Comparison of ENCODE assay signal across 24 cellular contexts in genomic region chr10:33520223-33520622, GRCh38.
A peak's percentile ranks its signal among the peaks of the same experiment; 100 is the strongest.
DNase-seq lines count a peak whose midpoint lies in the region; ATAC-seq, FAIRE-seq and TF ChIP-seq lines count a peak whose summit lies in the region.
"Had no signal": no experiment of that assay in that cellular context is flagged by ENCODE, and none has a peak within 500 bp of the region (broad histone marks: within the 10 kb centered on the region; RNA-seq: fewer than 3 reads in every experiment).

No MANE protein-coding gene starts in this region.

- H3K56ac ChIP-seq in H1 (replicated peaks; ENCODE audit: insufficient read length, low read depth, low read length): no peak overlapping the region

- H3K9me3 ChIP-seq in GM23248 (ENCODE audit: low read depth) (no peaks in the 10 kb centered on the region), H1 (ENCODE audit: insufficient read depth in 2 of 2, low read depth in 1 of 2, low read length in 1 of 2) (0 out of 4 replicates have a peak, but pooled peaks cover 0 to 2% of the 10 kb centered on the region in 2 experiments), psoas muscle (no peaks in the 10 kb centered on the region)
- H3K9me3 ChIP-seq: A549, BE2C had no signal

- no peak for TF ChIP-seq POLR2A in H1 (IDR thresholded peaks at IDR 0.05; ENCODE audit: control extremely low read depth in 1 of 2, low read depth in 2 of 2, low read length in 2 of 2)

- intact Hi-C loops in psoas muscle (cut with DNase I): no loop called here

- no peaks in the 10 kb centered on the region for H3K23me2 ChIP-seq in H1 (ENCODE audit: low read depth, low read length)

- no peak overlapping the region for H3K14ac ChIP-seq in H1 (ENCODE audit: insufficient read length)

- H3K4me2 ChIP-seq in GM23248 (ENCODE audit: unreplicated experiment) (no peak overlapping the region), H1 (ENCODE audit: insufficient read depth in 1 of 2, low read depth in 2 of 2, low read length in 2 of 2) (peak overlapping the region in 1 of 2 experiments; percentile 51; a peak in 1 of 4 replicates)
- H3K4me2 ChIP-seq: A549, KMS-11 had no signal

- no peak overlapping the region for H4K5ac ChIP-seq in H1 (ENCODE audit: insufficient read length, low read depth, low read length)

- H4K91ac ChIP-seq in H1 (replicated peaks; ENCODE audit: insufficient read length, low read length): peak overlapping the region; percentile 92

- DNase-seq in AG10803 (ENCODE audit: low read depth) (peak; percentile 24), GM23248 (peak; percentile 20), H1 (ENCODE audit: low read depth in 1 of 2, low spot score in 2 of 2) (no peak), psoas muscle (no peak), ureter (ENCODE audit: low spot score) (no peak)
- DNase-seq: BE2C; DMS53; EL; GF-D8; HCEC 1CT; IMR-90; NCI-H1105; NCI-H2029 treated with DMSO at 0.1 percent for 48 hours; NCI-H226; NCI-H524; NCI-H774; NK-92 treated with Interleukin-12 subunit alpha and Interleukin-12 subunit beta, amount 100 ng/mL, for 24 hours; SW 1271 had no signal

- no peak for FAIRE-seq in H1 (lab: Jason Lieb, UNC)
- FAIRE-seq: A549, D721Med had no signal

- H3K23ac ChIP-seq in H1 (ENCODE audit: insufficient read length): no peak overlapping the region

- TF ChIP-seq CTCF in AG10803 (conservative IDR thresholded peaks at IDR 0.05; ENCODE audit: low read length): no peak
- no peak for TF ChIP-seq CTCF in H1 (IDR thresholded peaks at IDR 0.05; ENCODE audit: control extremely low read depth in 1 of 3, insufficient read depth in 1 of 3, low read depth in 1 of 3, low read length in 3 of 3)
- TF ChIP-seq CTCF in psoas muscle (IDR thresholded peaks at IDR 0.05): no peak

- H3K9ac ChIP-seq in GM23248 (no peak overlapping the region), H1 (replicated peaks in 1 of 4; ENCODE audit: extremely low read depth in 1 of 4, low read depth in 3 of 4, low read length in 3 of 4) (no peak overlapping the region)
- H3K9ac ChIP-seq: KMS-11 had no signal

- no peaks in the 10 kb centered on the region for H3K36me3 ChIP-seq in GM23248 (ENCODE audit: low read depth)
- H3K36me3 ChIP-seq in H1 (ENCODE audit: control insufficient read depth in 2 of 4, insufficient read depth in 4 of 4, low read length in 3 of 4): no peaks in the 10 kb centered on the region
- no peaks in the 10 kb centered on the region for H3K36me3 ChIP-seq in psoas muscle (ENCODE audit: insufficient read depth in 1 of 2, low read depth in 1 of 2)
- H3K36me3 ChIP-seq: BE2C had no signal

- H3K4me3 ChIP-seq in AG10803 (ENCODE audit: low read length): no peak overlapping the region
- H3K4me3 ChIP-seq in GM23248: no peak overlapping the region
- no peak overlapping the region for H3K4me3 ChIP-seq in H1 (ENCODE audit: extremely low read depth in 1 of 4, insufficient read depth in 2 of 4, low read depth in 3 of 4, low read length in 4 of 4)
- H3K4me3 ChIP-seq in psoas muscle: no peak overlapping the region
- H3K4me3 ChIP-seq: A549 had no signal

- TF ChIP-seq EP300 in H1 (IDR thresholded peaks at IDR 0.05; ENCODE audit: borderline replicate concordance in 1 of 2, low read depth in 2 of 2, low read length in 2 of 2): no peak

- no peak overlapping the region for H3K18ac ChIP-seq in H1 (ENCODE audit: extremely low read depth, low read length)

- 0 out of 2 replicates have a peak overlapping the region, but pooled peaks have one; percentile 55 for H2AK5ac ChIP-seq in H1 (ENCODE audit: low read depth, low read length)

- POLR2A ChIA-PET in H1 (lab: Charles Lee; ENCODE audit: partially characterized antibody): no interaction called here

- no peaks in the 10 kb centered on the region for H3K79me1 ChIP-seq in H1 (ENCODE audit: low read depth, low read length)

- in situ Hi-C loops in GM23248 (cut with MboI): no loop called here

- H3K27ac ChIP-seq in GM23248: no peak overlapping the region
- no peak overlapping the region for H3K27ac ChIP-seq in H1 (ENCODE audit: low read depth, low read length)
- H3K27ac ChIP-seq in psoas muscle: no peak overlapping the region
- H3K27ac ChIP-seq: A549, KMS-11 had no signal

- H3K79me2 ChIP-seq in GM23248 (ENCODE audit: insufficient read depth) (no peaks in the 10 kb centered on the region), H1 (ENCODE audit: control insufficient read depth in 1 of 2, insufficient read depth in 2 of 2, low read length in 2 of 2) (no peaks in the 10 kb centered on the region)

- peak overlapping the region; percentile 89 for H2BK12ac ChIP-seq in H1 (ENCODE audit: low read depth, low read length)

- no peak overlapping the region for H4K8ac ChIP-seq in H1 (ENCODE audit: extremely low read depth, insufficient read depth, low read length)

- H2BK20ac ChIP-seq in H1 (ENCODE audit: low read length): peak overlapping the region; percentile 98; the same call in 1 of the 2 replicates

- H2AFZ ChIP-seq in GM23248: no peak overlapping the region
- no peak overlapping the region for H2AFZ ChIP-seq in H1 (ENCODE audit: low read length)

- peak overlapping the region; percentile 75 for H2BK120ac ChIP-seq in H1 (replicated peaks; ENCODE audit: low read depth, low read length)

- no peaks in the 10 kb centered on the region for H3K9me2 ChIP-seq in GM23248 (ENCODE audit: insufficient read depth)

- peak overlapping the region; percentile 77; the same call in 1 of the 2 replicates for H2BK5ac ChIP-seq in H1 (ENCODE audit: low read depth, low read length)

- H3K4me1 ChIP-seq in GM23248 (ENCODE audit: insufficient read depth) (peaks cover 18% of the 10 kb centered on the region), H1 (replicated peaks in 1 of 4; ENCODE audit: control insufficient read depth in 3 of 4, insufficient read depth in 4 of 4, low read length in 3 of 4) (peaks cover 0 to 15% (median 7%) of the 10 kb centered on the region in 4 experiments; a peak in 3 of 7 replicates), psoas muscle (peaks cover 12% of the 10 kb centered on the region)
- H3K4me1 ChIP-seq: A549, BE2C had no signal

- H4K20me1 ChIP-seq in GM23248 (ENCODE audit: insufficient read depth) (no peaks in the 10 kb centered on the region), H1 (replicated peaks in 1 of 2; ENCODE audit: control insufficient read depth in 1 of 2, insufficient read depth in 2 of 2, low read length in 2 of 2) (no peaks in the 10 kb centered on the region)

- no peak for TF ChIP-seq RAD21 in H1 (IDR thresholded peaks at IDR 0.05 in 1 of 2, conservative IDR thresholded peaks at IDR 0.05 in 1 of 2; ENCODE audit: low read depth in 2 of 2, low read length in 2 of 2)

- no peaks in the 10 kb centered on the region for H3K27me3 ChIP-seq in GM23248 (replicated peaks; ENCODE audit: insufficient read depth)
- no peaks in the 10 kb centered on the region; a peak in 1 of 7 replicates for H3K27me3 ChIP-seq in H1 (replicated peaks in 1 of 4; ENCODE audit: control insufficient read depth in 3 of 4, extremely low read depth in 1 of 4, insufficient read depth in 3 of 4, low read length in 3 of 4)
- H3K27me3 ChIP-seq in psoas muscle (ENCODE audit: insufficient read depth in 3 of 3, low read length in 2 of 3): no peaks in the 10 kb centered on the region
- H3K27me3 ChIP-seq: BE2C had no signal

- ATAC-seq in psoas muscle (peak; percentile 42 to 74 (median 61)), GM21737 (IDR thresholded peaks at IDR 0.05; ENCODE audit: unreplicated experiment) (no peak), HG03280 (IDR thresholded peaks at IDR 0.05; ENCODE audit: unreplicated experiment) (no peak)
- ATAC-seq: A549, Panc1 had no signal

- H3K4ac ChIP-seq in H1 (replicated peaks; ENCODE audit: insufficient read length, low read depth, low read length): no peak overlapping the region

- 70 to 79% methylated on average over 2 of the region's 2 CpGs for WGBS in GM23248 (ENCODE audit: low coverage in 1 of 2, low lambda C conversion rate in 2 of 2, missing lambda C conversion rate in 2 of 2), 2 experiments
- WGBS in H1 (ENCODE audit: extremely low coverage in 1 of 2, insufficient coverage in 1 of 2, insufficient read length in 1 of 2, insufficient replicate concordance in 2 of 2, low coverage in 1 of 2, low lambda C conversion rate in 2 of 2, missing lambda C conversion rate in 1 of 2), 2 experiments: 93% methylated on average over 2 of the region's 2 CpGs; no CpG with 5 or more reads in 1 of the 2 experiments
- 35 to 47% (median 36%) methylated on average over 2 of the region's 2 CpGs for WGBS in psoas muscle, 3 donors

- CTCF ChIA-PET in H1 (lab: Charles Lee; ENCODE audit: partially characterized antibody): interaction anchor here (0.8 kb wide), 1 partner anchor 183 kb away, joined by 3 read pairs; no protein-coding TSS in a partner anchor

- no peak overlapping the region for H2BK15ac ChIP-seq in H1 (ENCODE audit: low read length)

- H3F3A ChIP-seq in GM23248 (ENCODE audit: insufficient read depth): 0 out of 2 replicates have a peak, but pooled peaks cover 4% of the 10 kb centered on the region

TF ChIP-seq in H1, 55 proteins besides CTCF, POLR2A, EP300 and RAD21:
- TF ChIP-seq ZNF274 (IDR thresholded peaks at IDR 0.05; ENCODE audit: borderline replicate concordance, extremely low read depth, low read length) (no peak), BCL11A (IDR thresholded peaks at IDR 0.05; ENCODE audit: low read depth in 2 of 2, low read length in 2 of 2) (no peak), TAF7 (optimal IDR thresholded peaks at IDR 0.05; ENCODE audit: borderline replicate concordance, low read depth, low read length) (no peak), CBX5 (IDR thresholded peaks at IDR 0.05; ENCODE audit: low read depth, low read length) (no peak), TBP (IDR thresholded peaks at IDR 0.05; ENCODE audit: low read depth, low read length) (no peak), CHD1 (IDR thresholded peaks at IDR 0.05; ENCODE audit: low read depth, low read length) (no peak)

Comparison
In these comparisons a context has a peak if more than half of its experiments do, and no peak if none do; other contexts are left out.
1. DNase-seq: peak in AG10803 (single experiment) and GM23248 (single experiment); none in H1 (0 of 2), psoas muscle (0 of 2) and ureter (single experiment).
2. ATAC-seq: peak in psoas muscle (4 of 4); none in GM21737 (single experiment) and HG03280 (single experiment).